Comparison of ENCODE assay signal across 1 cellular context in the genomic region with DNA sequence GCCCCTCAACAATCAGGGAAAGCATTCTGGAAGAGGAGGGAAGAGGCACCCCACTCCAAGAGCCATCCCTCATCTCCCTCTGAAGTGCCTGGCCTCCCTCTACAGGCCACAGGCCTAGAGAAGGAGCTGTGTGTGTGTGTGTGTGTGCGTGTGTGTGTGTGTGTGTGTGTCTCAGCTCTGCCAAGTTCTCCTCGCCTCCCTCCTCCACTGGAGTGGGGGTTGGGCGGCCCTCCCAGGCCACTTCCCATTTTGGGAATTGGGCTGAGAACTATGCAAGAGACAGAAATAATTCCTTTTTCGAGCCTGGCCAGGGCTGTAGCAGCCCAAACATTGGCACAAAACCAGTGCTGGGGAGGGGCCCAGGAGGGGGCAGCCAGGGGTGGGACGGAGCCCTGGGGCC.
TF ChIP-seq lines count a peak whose summit lies in the region.

No MANE protein-coding gene starts in this region.

TF ChIP-seq in H1, 55 proteins besides CTCF, POLR2A, EP300 and RAD21:
- TF ChIP-seq KDM4A (IDR thresholded peaks at IDR 0.05; ENCODE audit: low read depth, low read length, severe bottlenecking), result no peak
- no peak for TF ChIP-seq YY1 (IDR thresholded peaks at IDR 0.05; ENCODE audit: low read depth, low read length)
- TF ChIP-seq JUN (IDR thresholded peaks at IDR 0.05; ENCODE audit: low read depth, low read length), result no peak
- TF ChIP-seq CREB1 (IDR thresholded peaks at IDR 0.05), result no peak
- no peak for TF ChIP-seq NRF1 (IDR thresholded peaks at IDR 0.05; ENCODE audit: low read depth, low read length)
- TF ChIP-seq POU5F1 (IDR thresholded peaks at IDR 0.05; ENCODE audit: low read depth, low read length), result no peak
- no peak for TF ChIP-seq KDM1A (IDR thresholded peaks at IDR 0.05; ENCODE audit: borderline replicate concordance, low read length)
- TF ChIP-seq ZNF274 (IDR thresholded peaks at IDR 0.05; ENCODE audit: borderline replicate concordance, extremely low read depth, low read length), result no peak
- no peak for TF ChIP-seq FOSL1 (IDR thresholded peaks at IDR 0.05; ENCODE audit: insufficient read depth, low read depth, low read length)
